In the genomic region with DNA sequence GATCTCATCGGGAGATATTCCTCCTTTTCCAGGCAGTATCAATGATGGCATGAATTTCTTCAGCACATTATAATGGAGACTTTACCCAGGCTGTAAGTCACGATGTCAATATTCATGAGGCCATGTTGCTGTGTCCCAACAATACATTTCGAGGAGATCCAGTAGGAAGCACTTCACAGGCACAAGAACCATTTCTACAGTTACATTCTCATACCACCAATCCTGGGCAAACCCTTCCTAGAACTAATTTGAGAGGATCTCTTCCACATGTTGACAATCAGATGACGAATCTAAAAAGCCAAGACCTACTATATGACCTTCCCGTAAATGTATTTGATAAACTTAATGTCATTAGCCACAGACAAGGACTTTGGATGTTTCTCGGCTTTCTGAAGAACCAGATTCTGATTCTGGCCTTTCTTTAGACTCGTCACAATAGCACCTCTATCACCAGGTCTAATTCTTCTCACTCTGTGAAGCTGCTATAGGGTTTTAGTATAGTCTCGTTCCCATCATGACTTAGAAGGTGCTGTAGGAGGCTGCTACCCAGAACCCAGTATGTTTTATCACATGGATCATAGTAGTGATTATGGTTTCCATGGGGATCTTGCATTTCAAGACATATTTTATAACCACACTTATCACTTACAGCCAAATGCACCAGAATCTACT, we compare ENCODE assay signal across 9 cellular contexts. TPM values are rescaled to one million over a fixed set of nuclear protein-coding genes. Genes with fewer than 3 reads are reported as not detected.
A peak's percentile ranks its signal among the peaks of the same experiment; 100 is the strongest.
DNase-seq lines count a peak whose midpoint lies in the region; ATAC-seq and TF ChIP-seq lines count a peak whose summit lies in the region.
"Had no signal": no experiment of that assay in that cellular context is flagged by ENCODE, and none has a peak within 500 bp of the region (broad histone marks: within the 10 kb centered on the region; RNA-seq: fewer than 3 reads in every experiment).

No MANE protein-coding gene starts in this region.

- H3K4me2 ChIP-seq in hepatocyte, result peak overlapping the region; percentile 89

- H3K79me2 ChIP-seq in hepatocyte, result no peaks in the 10 kb centered on the region

- no peaks in the 10 kb centered on the region for H3K9me2 ChIP-seq in hepatocyte (replicated peaks; ENCODE audit: insufficient read depth)

- H3K27ac ChIP-seq in heart right ventricle (peak overlapping the region in 6 of 10 donors; percentile 59 to 72 (median 66)), hepatocyte (peak overlapping the region; percentile 62), thoracic aorta (peak overlapping the region; percentile 38 to 62)

- DNase-seq in heart right ventricle, result no peak
- DNase-seq in Right ventricle myocardium superior, result no peak
- DNase-seq in activated CD4-positive, alpha-beta memory T cell treated with anti-CD3 and anti-CD28 coated beads, Interleukin-2, amount 10 ng/mL, durations not matched to agents 7 days and 5 days, result no peak
- DNase-seq in hepatocyte (ENCODE audit: low spot score), result no peak
- no peak for DNase-seq in thoracic aorta (ENCODE audit: low spot score)
- DNase-seq in NCI-H1092 (lab: John Stamatoyannopoulos, UW), result no peak
- DNase-seq in NCI-H345 (lab: John Stamatoyannopoulos, UW), result no peak
- DNase-seq: NCI-H146 had no signal

- no peak overlapping the region for H3K27ac Mint-ChIP-seq in activated CD4-positive, alpha-beta memory T cell treated with anti-CD3 and anti-CD28 coated beads, Interleukin-2, amount 10 ng/mL, durations not matched to agents 7 days and 5 days

- POLR2A ChIA-PET in activated CD4-positive, alpha-beta memory T cell treated with anti-CD3 and anti-CD28 coated beads, Interleukin-2, amount 10 ng/mL, durations not matched to agents 7 days and 5 days (lab: Charles Lee), result interaction anchor here (0.9 to 1.8 kb wide), 4 partner anchors 28 to 41 kb away, joined by 3 to 17 read pairs (median 3); a partner anchor contains a TSS

- peak overlapping the region; percentile 82 for H2AFZ ChIP-seq in hepatocyte

- H4K20me1 ChIP-seq in hepatocyte (ENCODE audit: insufficient read depth, poor library complexity, severe bottlenecking), result no peaks in the 10 kb centered on the region

- CTCF ChIA-PET in activated CD4-positive, alpha-beta memory T cell treated with anti-CD3 and anti-CD28 coated beads, Interleukin-2, amount 10 ng/mL, durations not matched to agents 7 days and 5 days (lab: Charles Lee), result interaction anchor here (1.2 to 3.8 kb wide), 2 partner anchors 10 to 38 kb away, joined by 3 to 25 read pairs; no protein-coding TSS in a partner anchor

- H3K27me3 ChIP-seq in heart right ventricle, result no peaks in the 10 kb centered on the region
- no peaks in the 10 kb centered on the region for H3K27me3 ChIP-seq in hepatocyte
- H3K27me3 ChIP-seq in thoracic aorta (replicated peaks; ENCODE audit: insufficient read depth), result no peaks in the 10 kb centered on the region

- H3K36me3 Mint-ChIP-seq in activated CD4-positive, alpha-beta memory T cell treated with anti-CD3 and anti-CD28 coated beads, Interleukin-2, amount 10 ng/mL, durations not matched to agents 7 days and 5 days (ENCODE audit: low read depth), result peaks cover 25% of the 10 kb centered on the region

- peaks cover 23% of the 10 kb centered on the region for H3K4me1 Mint-ChIP-seq in activated CD4-positive, alpha-beta memory T cell treated with anti-CD3 and anti-CD28 coated beads, Interleukin-2, amount 10 ng/mL, durations not matched to agents 7 days and 5 days

- peak overlapping the region; percentile 70 for H3K4me3 Mint-ChIP-seq in activated CD4-positive, alpha-beta memory T cell treated with anti-CD3 and anti-CD28 coated beads, Interleukin-2, amount 10 ng/mL, durations not matched to agents 7 days and 5 days

- H3K4me3 ChIP-seq in heart right ventricle (peak overlapping the region in 8 of 10 donors; percentile 43 to 84 (median 70)), hepatocyte (peak overlapping the region; percentile 47), thoracic aorta (peak overlapping the region; percentile 96)

- intact Hi-C loops in heart right ventricle (cut with DNase I), result loop anchor here in 1 of 10 donors (10.0 kb wide), 1 partner anchor 96 kb away; no protein-coding TSS in a partner anchor
- intact Hi-C loops in Right ventricle myocardium superior (cut with DNase I), result no loop called here

- H3K9me3 ChIP-seq in heart right ventricle (peaks cover 0 to 36% (median 8%) of the 10 kb centered on the region in 11 donors), hepatocyte (ENCODE audit: low read depth) (peaks cover 14% of the 10 kb centered on the region), thoracic aorta (peaks cover 2% of the 10 kb centered on the region)

- 81 to 85% methylated on average over 8 of the region's 8 CpGs for WGBS in heart right ventricle, 2 donors
- 86% methylated on average over 8 of the region's 8 CpGs for WGBS in hepatocyte (ENCODE audit: low lambda C conversion rate, missing lambda C conversion rate)

- peaks cover 3% of the 10 kb centered on the region for H3K27me3 Mint-ChIP-seq in activated CD4-positive, alpha-beta memory T cell treated with anti-CD3 and anti-CD28 coated beads, Interleukin-2, amount 10 ng/mL, durations not matched to agents 7 days and 5 days

- TF ChIP-seq CTCF in heart right ventricle (IDR thresholded peaks at IDR 0.05), result no peak
- TF ChIP-seq CTCF in hepatocyte (IDR thresholded peaks at IDR 0.05; ENCODE audit: poor library complexity), result no peak
- TF ChIP-seq CTCF in thoracic aorta (IDR thresholded peaks at IDR 0.05), result no peak

- H3K4me1 ChIP-seq in heart right ventricle, result peaks cover 0 to 29% (median 4%) of the 10 kb centered on the region in 9 donors
- H3K4me1 ChIP-seq in hepatocyte (ENCODE audit: insufficient read depth), result no peaks in the 10 kb centered on the region
- no peaks in the 10 kb centered on the region for H3K4me1 ChIP-seq in thoracic aorta (ENCODE audit: control insufficient read depth in 1 of 2, low read depth in 2 of 2)

- H3K36me3 ChIP-seq in heart right ventricle (no peaks in the 10 kb centered on the region), hepatocyte (replicated peaks; ENCODE audit: insufficient read depth, low read depth) (no peaks in the 10 kb centered on the region), thoracic aorta (no peaks in the 10 kb centered on the region)

- ATAC-seq in heart right ventricle (no peak), Right ventricle myocardium superior (ENCODE audit: poor library complexity) (no peak), thoracic aorta (ENCODE audit: insufficient number of reproducible peaks, low FRiP score, low read depth) (no peak), HG02840 (IDR thresholded peaks at IDR 0.05; ENCODE audit: low FRiP score, unreplicated experiment) (no peak)

- H3K9me3 Mint-ChIP-seq in activated CD4-positive, alpha-beta memory T cell treated with anti-CD3 and anti-CD28 coated beads, Interleukin-2, amount 10 ng/mL, durations not matched to agents 7 days and 5 days, result peaks cover 20% of the 10 kb centered on the region

RNA-seq across cellular contexts. Expression of a gene that starts 40.2 kb away (rescaled TPM):
- total RNA-seq in heart right ventricle (10 to 100 TPM in 9 of 10 donors, 1 to 10 TPM in 1; 8.6 to 17.8 (median 12.3) TPM), Right ventricle myocardium superior (12.9 TPM), hepatocyte (25.1 and 31.9 TPM in 2 replicates), thoracic aorta (1 to 10 TPM; 6.9 to 8.8 TPM)
- polyA plus RNA-seq in heart right ventricle (1 to 10 TPM; 3.1 to 8.3 TPM), hepatocyte (24.9 and 27.5 TPM in 2 replicates)
- total RNA-seq in activated CD4-positive, alpha-beta memory T cell treated with anti-CD3 and anti-CD28 coated beads, Interleukin-2, amount 10 ng/mL, durations not matched to agents 7 days and 5 days, result 10 to 100 TPM; 18.0 to 19.6 TPM

RNA-seq across cellular contexts. Expression of a gene that starts 42.6 kb away (rescaled TPM):
- total RNA-seq in heart right ventricle (100 to 1,000 TPM; 220 to 458 (median 262) TPM), Right ventricle myocardium superior (304 TPM), hepatocyte (2.0 and 6.5 TPM in 2 replicates), thoracic aorta (1 to 10 TPM in 1 of 2 donors, under 1 TPM in 1; 0.14 to 3.0 TPM)
- polyA plus RNA-seq in heart right ventricle (10 to 100 TPM; 63.5 to 69.5 TPM), hepatocyte (1.9 and 2.5 TPM in 2 replicates)
- under 1 TPM; 0.35 to 0.63 TPM for total RNA-seq in activated CD4-positive, alpha-beta memory T cell treated with anti-CD3 and anti-CD28 coated beads, Interleukin-2, amount 10 ng/mL, durations not matched to agents 7 days and 5 days

Comparison
In these comparisons a context has a peak if more than half of its experiments do, and no peak if none do; other contexts are left out.
1. RNA of a gene that starts 42.6 kb away (total RNA-seq): 304 TPM in Right ventricle myocardium superior (single experiment) and 220 to 458 TPM in heart right ventricle; 2.0 to 6.5 TPM in hepatocyte, 0.14 to 3.0 TPM in thoracic aorta and 0.35 to 0.63 TPM in activated CD4-positive, alpha-beta memory T cell treated with anti-CD3 and anti-CD28 coated beads, Interleukin-2, amount 10 ng/mL, durations not matched to agents 7 days and 5 days; every median in the first group is over 10 times any median in the second.
2. Peak in every context shown above with its lines, with median percentiles within 50 percentile points of each other: H3K27ac ChIP-seq and H3K4me3 ChIP-seq.